8 cellular contexts compared by ENCODE assay signal in the genomic region with DNA sequence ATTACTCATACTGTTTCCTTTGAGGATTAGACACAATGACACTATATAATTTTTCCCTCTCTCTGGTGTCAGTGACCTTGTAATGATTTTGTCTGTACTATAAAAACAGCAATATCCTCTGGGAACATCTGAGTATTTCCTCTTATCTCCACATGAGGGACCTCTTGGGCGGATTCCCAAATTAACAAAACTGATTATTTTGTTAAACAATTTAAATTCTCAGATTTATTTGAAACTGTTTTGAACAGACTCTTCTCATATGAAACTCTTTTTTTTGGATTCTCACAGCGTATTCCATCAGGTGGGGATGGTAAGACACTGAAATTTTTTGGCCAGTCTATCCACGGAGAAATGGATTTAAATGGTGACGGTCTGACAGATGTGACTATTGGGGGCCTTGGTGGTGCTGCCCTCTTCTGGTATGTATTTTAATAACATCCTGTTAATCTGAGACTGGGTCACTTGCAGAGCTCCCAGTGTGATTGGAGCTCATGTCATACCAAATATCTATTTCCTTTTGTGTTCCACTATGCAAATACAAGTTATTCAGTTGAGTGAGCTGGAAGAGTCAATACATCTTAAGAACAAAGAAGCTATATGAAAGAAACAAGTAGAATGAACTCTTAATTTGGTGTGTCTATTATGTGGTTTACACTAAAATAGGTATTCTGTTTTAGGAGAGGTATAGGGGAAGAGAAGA.
DNase-seq lines count a peak whose midpoint lies in the region; ATAC-seq and TF ChIP-seq lines count a peak whose summit lies in the region.

No MANE protein-coding gene starts in this region.

- H3K36me3 ChIP-seq in NT2/D1 (ENCODE audit: insufficient read depth, insufficient read length, low read length) (no peaks in the 10 kb centered on the region), thoracic aorta (no peaks in the 10 kb centered on the region)

- H3K27me3 ChIP-seq in NT2/D1 (ENCODE audit: insufficient read depth, insufficient read length) = no peaks in the 10 kb centered on the region
- H3K27me3 ChIP-seq in thoracic aorta (replicated peaks; ENCODE audit: insufficient read depth) = no peaks in the 10 kb centered on the region

- H3K4me1 ChIP-seq in NT2/D1 (ENCODE audit: insufficient read depth, insufficient read length) (no peaks in the 10 kb centered on the region), thoracic aorta (ENCODE audit: control insufficient read depth in 1 of 2, low read depth in 2 of 2) (peaks cover 0 to 7% of the 10 kb centered on the region in 2 donors)

- no peaks in the 10 kb centered on the region for H3K27me3 Mint-ChIP-seq in nephron (ENCODE audit: low read depth)

- TF ChIP-seq CTCF in nephron (IDR thresholded peaks at IDR 0.05; ENCODE audit: unreplicated experiment in 3 of 3) = peak; percentile 79 to 95 (median 85)
- peak; percentile 72 for TF ChIP-seq CTCF in thoracic aorta (IDR thresholded peaks at IDR 0.05)

- peaks cover 9% of the 10 kb centered on the region for H3K4me1 Mint-ChIP-seq in nephron

- ATAC-seq in GM21447 (IDR thresholded peaks at IDR 0.05; ENCODE audit: unreplicated experiment) (peak; percentile 99), thoracic aorta (ENCODE audit: insufficient number of reproducible peaks, low FRiP score, low read depth) (peak; percentile 39)

- no peak overlapping the region for H3K4me3 ChIP-seq in NT2/D1 (ENCODE audit: insufficient read length, low read depth)
- H3K4me3 ChIP-seq in thoracic aorta = peak overlapping the region; percentile 64

- DNase-seq in DMS153 treated with DMSO at 0.1 percent for 48 hours (lab: John Stamatoyannopoulos, UW; ENCODE audit: unreplicated experiment) (peak; percentile 27), HT-29 (ENCODE audit: low spot score) (peak; percentile 89), NT2/D1 (ENCODE audit: low read depth, low spot score) (peak; percentile 51), activated T-cell treated with anti-CD3 and anti-CD28 coated beads for 48 hours (ENCODE audit: low read depth) (peak; percentile 14), fibroblast of gingiva (ENCODE audit: low read depth) (peak; percentile 66), thoracic aorta (ENCODE audit: low spot score) (no peak)

- H3K36me3 Mint-ChIP-seq in nephron (ENCODE audit: low read depth) = peaks cover 5% of the 10 kb centered on the region

- no peak overlapping the region for H3K9ac ChIP-seq in NT2/D1 (ENCODE audit: insufficient read length, low read depth)

- H3K27ac ChIP-seq in thoracic aorta = peak overlapping the region in 1 of 2 donors; percentile 24

- H3K27ac Mint-ChIP-seq in nephron = peak overlapping the region; percentile 14 to 24 (median 22)

- no peaks in the 10 kb centered on the region for H3K9me3 Mint-ChIP-seq in nephron

- H3K4me3 Mint-ChIP-seq in nephron = peak overlapping the region; percentile 68 to 82 (median 73)

- H3K9me3 ChIP-seq in NT2/D1 (ENCODE audit: insufficient read depth, low read length) = no peaks in the 10 kb centered on the region; the same call in 1 of the 2 replicates
- no peaks in the 10 kb centered on the region for H3K9me3 ChIP-seq in thoracic aorta
